ENCODE assay signal across 35 cellular contexts in the genomic region with DNA sequence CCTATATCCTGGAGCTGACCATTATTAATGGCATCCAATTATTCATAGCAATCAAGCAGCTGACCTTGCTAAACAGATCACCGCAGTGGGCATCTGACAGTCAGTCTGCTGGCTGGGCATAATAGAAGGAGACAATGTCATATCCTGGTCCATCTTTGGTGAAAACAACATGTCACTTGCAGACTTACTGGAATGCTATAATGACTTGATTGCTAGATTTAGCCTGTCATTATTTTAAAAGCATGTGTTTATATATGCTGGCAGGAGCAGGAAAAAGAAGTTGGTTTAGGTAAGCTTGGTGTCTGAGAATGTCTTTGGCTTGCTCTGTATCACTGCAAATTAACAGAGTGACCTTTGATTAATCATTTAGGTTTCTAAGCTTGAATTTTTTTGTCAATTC.
DNase-seq lines count a peak whose midpoint lies in the region; ATAC-seq, FAIRE-seq and TF ChIP-seq lines count a peak whose summit lies in the region.
"Had no signal": no experiment of that assay in that cellular context is flagged by ENCODE, and none has a peak within 500 bp of the region (broad histone marks: within the 10 kb centered on the region; RNA-seq: fewer than 3 reads in every experiment).

No MANE protein-coding gene starts in this region.

- H3K27ac ChIP-seq in neural cell (ENCODE audit: low read length) (peak overlapping the region; percentile 57), kidney (ENCODE audit: low read depth in 2 of 2, low read length in 2 of 2) (no peak overlapping the region)
- H3K27ac ChIP-seq: 22Rv1; A549; BLaER1; BLaER1 treated with 17β-estradiol and CSF1 and Interleukin-3, amounts not matched to agents 10 nM and 100 nM; C4-2B had no signal

- DNase-seq in bronchial epithelial cell (ENCODE audit: low read depth) (no peak), foreskin melanocyte (peak; percentile 9), retina (peak; percentile 54), kidney (no peak), Kasumi-1 (lab: John Stamatoyannopoulos, UW) (no peak), left lobe of liver (ENCODE audit: low spot score) (no peak)
- DNase-seq: 8988T; ACHN; AML-193; BE2C; C1 segment of cervical spinal cord; Caco-2; Calu3; CD4-positive, alpha-beta memory T cell; CD4-positive, alpha-beta T cell; CD4-positive, CD25-positive, alpha-beta regulatory T cell; CD8-positive, alpha-beta memory T cell; CD8-positive, alpha-beta T cell; COR-L47; DMS 273 treated with DMSO at 0.1 percent for 48 hours; DMS153; DMS53; DMS79; DMS79 treated with DMSO at 0.1 percent for 48 hours; DND-41; EL had no signal

- H3K9me3 ChIP-seq in neural cell (ENCODE audit: low read length) (no peaks in the 10 kb centered on the region), kidney (ENCODE audit: control insufficient read depth in 1 of 2, low read length in 2 of 2) (no peaks in the 10 kb centered on the region)
- H3K9me3 ChIP-seq: A549; BE2C; BLaER1; BLaER1 treated with 17β-estradiol and CSF1 and Interleukin-3, amounts not matched to agents 10 nM and 100 nM; Caco-2 had no signal

- H4K20me1 ChIP-seq in neural cell (ENCODE audit: insufficient read depth) = no peaks in the 10 kb centered on the region
- H4K20me1 ChIP-seq: BLaER1; BLaER1 treated with 17β-estradiol and CSF1 and Interleukin-3, amounts not matched to agents 10 nM and 100 nM had no signal

- H3K36me3 ChIP-seq in bronchial epithelial cell (ENCODE audit: control insufficient read depth, insufficient read depth, low read length) (no peaks in the 10 kb centered on the region), neural cell (ENCODE audit: insufficient read depth, low read length) (no peaks in the 10 kb centered on the region), kidney (ENCODE audit: control insufficient read depth in 1 of 2, insufficient read depth in 2 of 2, low read length in 2 of 2) (no peaks in the 10 kb centered on the region)
- H3K36me3 ChIP-seq: BE2C; BLaER1; BLaER1 treated with 17β-estradiol and CSF1 and Interleukin-3, amounts not matched to agents 10 nM and 100 nM had no signal

- no peak for TF ChIP-seq RAD21 in neural cell (conservative IDR thresholded peaks at IDR 0.05)

- intact Hi-C loops in kidney (cut with DNase I) = no loop called here

- H3K4me2 ChIP-seq in neural cell (ENCODE audit: low read length) = peak overlapping the region; percentile 10
- H3K4me2 ChIP-seq: A549; BLaER1; BLaER1 treated with 17β-estradiol and CSF1 and Interleukin-3, amounts not matched to agents 10 nM and 100 nM had no signal

- ATAC-seq in left lobe of liver (no peak), GM18502 (IDR thresholded peaks at IDR 0.05; ENCODE audit: poor library complexity, unreplicated experiment) (no peak)
- ATAC-seq: A549; CD8-positive, alpha-beta T cell had no signal

- H2AFZ ChIP-seq in neural cell (ENCODE audit: low read depth, low read length) = no peak overlapping the region

- FAIRE-seq in bronchial epithelial cell (lab: Jason Lieb, UNC) (peak; percentile 28), kidney (lab: Jason Lieb, UNC) (no peak)
- FAIRE-seq: A204.1, A549, D721Med had no signal

- H3K27me3 ChIP-seq in bronchial epithelial cell (ENCODE audit: control insufficient read depth, insufficient read depth, low read length) (no peaks in the 10 kb centered on the region), neural cell (ENCODE audit: insufficient read depth, low read depth, low read length) (no peaks in the 10 kb centered on the region)
- H3K27me3 ChIP-seq: BE2C; BLaER1; BLaER1 treated with 17β-estradiol and CSF1 and Interleukin-3, amounts not matched to agents 10 nM and 100 nM had no signal

- TF ChIP-seq CTCF in bronchial epithelial cell (IDR thresholded peaks at IDR 0.05; ENCODE audit: insufficient read depth, low read length, severe bottlenecking) (no peak), neural cell (IDR thresholded peaks at IDR 0.05; ENCODE audit: poor library complexity, severe bottlenecking) (no peak), kidney (IDR thresholded peaks at IDR 0.05; ENCODE audit: borderline replicate concordance, extremely low read depth, insufficient read depth) (no peak)

- H3F3A ChIP-seq in neural cell (ENCODE audit: insufficient read depth, low read length, poor library complexity, severe bottlenecking) = no peaks in the 10 kb centered on the region

- H3K79me2 ChIP-seq in neural cell (replicated peaks; ENCODE audit: insufficient read depth, low read length) = no peaks in the 10 kb centered on the region

- H3K9me2 ChIP-seq in neural cell (ENCODE audit: insufficient read depth, low read length) = no peaks in the 10 kb centered on the region

- H3K9ac ChIP-seq in neural cell (ENCODE audit: low read length) (no peak overlapping the region), kidney (ENCODE audit: low read length in 2 of 2) (no peak overlapping the region)
- H3K9ac ChIP-seq: BLaER1; BLaER1 treated with 17β-estradiol and CSF1 and Interleukin-3, amounts not matched to agents 10 nM and 100 nM had no signal

- no peaks in the 10 kb centered on the region for H3K4me1 ChIP-seq in kidney (ENCODE audit: control insufficient read depth in 1 of 2, insufficient read depth in 1 of 2, low read depth in 1 of 2, low read length in 2 of 2)
- H3K4me1 ChIP-seq: A549, BE2C, BLaER1, Caco-2 had no signal

- H3K4me3 ChIP-seq in bronchial epithelial cell (ENCODE audit: low read depth, low read length) (no peak overlapping the region), neural cell (ENCODE audit: low read length) (peak overlapping the region; percentile 19), kidney (ENCODE audit: low read length in 2 of 2) (no peak overlapping the region)
- H3K4me3 ChIP-seq: A549; BLaER1; BLaER1 treated with 17β-estradiol and CSF1 and Interleukin-3, amounts not matched to agents 10 nM and 100 nM had no signal

- peak; percentile 92 for TF ChIP-seq EP300 in neural cell (conservative IDR thresholded peaks at IDR 0.05; ENCODE audit: poor library complexity, severe bottlenecking)

TF ChIP-seq in neural cell, 6 proteins besides CTCF, POLR2A, EP300 and RAD21:
- no peak for TF ChIP-seq TAF1 (IDR thresholded peaks at IDR 0.05; ENCODE audit: low read depth)
- TF ChIP-seq, protein P1, sequence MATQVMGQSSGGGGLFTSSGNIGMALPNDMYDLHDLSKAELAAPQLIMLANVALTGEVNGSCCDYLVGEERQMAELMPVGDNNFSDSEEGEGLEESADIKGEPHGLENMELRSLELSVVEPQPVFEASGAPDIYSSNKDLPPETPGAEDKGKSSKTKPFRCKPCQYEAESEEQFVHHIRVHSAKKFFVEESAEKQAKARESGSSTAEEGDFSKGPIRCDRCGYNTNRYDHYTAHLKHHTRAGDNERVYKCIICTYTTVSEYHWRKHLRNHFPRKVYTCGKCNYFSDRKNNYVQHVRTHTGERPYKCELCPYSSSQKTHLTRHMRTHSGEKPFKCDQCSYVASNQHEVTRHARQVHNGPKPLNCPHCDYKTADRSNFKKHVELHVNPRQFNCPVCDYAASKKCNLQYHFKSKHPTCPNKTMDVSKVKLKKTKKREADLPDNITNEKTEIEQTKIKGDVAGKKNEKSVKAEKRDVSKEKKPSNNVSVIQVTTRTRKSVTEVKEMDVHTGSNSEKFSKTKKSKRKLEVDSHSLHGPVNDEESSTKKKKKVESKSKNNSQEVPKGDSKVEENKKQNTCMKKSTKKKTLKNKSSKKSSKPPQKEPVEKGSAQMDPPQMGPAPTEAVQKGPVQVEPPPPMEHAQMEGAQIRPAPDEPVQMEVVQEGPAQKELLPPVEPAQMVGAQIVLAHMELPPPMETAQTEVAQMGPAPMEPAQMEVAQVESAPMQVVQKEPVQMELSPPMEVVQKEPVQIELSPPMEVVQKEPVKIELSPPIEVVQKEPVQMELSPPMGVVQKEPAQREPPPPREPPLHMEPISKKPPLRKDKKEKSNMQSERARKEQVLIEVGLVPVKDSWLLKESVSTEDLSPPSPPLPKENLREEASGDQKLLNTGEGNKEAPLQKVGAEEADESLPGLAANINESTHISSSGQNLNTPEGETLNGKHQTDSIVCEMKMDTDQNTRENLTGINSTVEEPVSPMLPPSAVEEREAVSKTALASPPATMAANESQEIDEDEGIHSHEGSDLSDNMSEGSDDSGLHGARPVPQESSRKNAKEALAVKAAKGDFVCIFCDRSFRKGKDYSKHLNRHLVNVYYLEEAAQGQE (IDR thresholded peaks at IDR 0.05; ENCODE audit: borderline replicate concordance) = peak; percentile 84
- peak; percentile 95 for TF ChIP-seq POLR2AphosphoS5 (IDR thresholded peaks at IDR 0.05)
- no peak for TF ChIP-seq MXI1 (conservative IDR thresholded peaks at IDR 0.05; ENCODE audit: poor library complexity, severe bottlenecking)

Comparison
In these comparisons a context has a peak if more than half of its experiments do, and no peak if none do; other contexts are left out.
1. DNase-seq: peak in foreskin melanocyte (single experiment) and retina (single experiment); none in bronchial epithelial cell (single experiment), kidney (single experiment), Kasumi-1 (0 of 2) and left lobe of liver (single experiment).